ENCODE assay signal across 8 cellular contexts in genomic region chr3:44624696-44625528, GRCh38. TPM values are rescaled to one million over a fixed set of nuclear protein-coding genes. Genes with fewer than 3 reads are reported as not detected.
DNase-seq lines count a peak whose midpoint lies in the region; ATAC-seq and TF ChIP-seq lines count a peak whose summit lies in the region.

ZNF197 (plus strand) TSS chr3:44625036; CDS start chr3:44629155, 4,119 bp downstream.

- intact Hi-C loops in left colon (cut with DNase I, micrococcal nuclease), result no loop called here

- TF ChIP-seq CTCF in AG09319 (IDR thresholded peaks at IDR 0.05; ENCODE audit: low read depth, low read length), result no peak

- DNase-seq in AG09319 (ENCODE audit: extremely low read depth, low read depth) (peak; percentile 68), NCI-H345 treated with DMSO at 0.1 percent for 48 hours (lab: John Stamatoyannopoulos, UW; ENCODE audit: unreplicated experiment) (peak; percentile 50), left colon (peak; percentile 85 to 87)
- peak; percentile 30 for DNase-seq in activated CD4-positive, alpha-beta T cell treated with anti-CD3 and anti-CD28 coated beads for 1 hour
- peak; percentile 68 for DNase-seq in stimulated activated CD4-positive, alpha-beta T cell treated with anti-CD3 and anti-CD28 coated beads, Interleukin-1b, Interleukin-23, amount 100 ng/mL, for 48 hours

- peak within 1 kb of the TSS; percentile 73 for H3K27ac ChIP-seq in cingulate gyrus (ENCODE audit: low read depth, low read length)

- ATAC-seq in GM18873 (IDR thresholded peaks at IDR 0.05; ENCODE audit: low FRiP score, unreplicated experiment), result peak; percentile 68
- ATAC-seq in HG03135 (IDR thresholded peaks at IDR 0.05; ENCODE audit: unreplicated experiment), result peak; percentile 90
- ATAC-seq in left colon, result peak; percentile 99

RNA-seq across cellular contexts. Expression of gene ZNF197, which starts in this region (rescaled TPM):
- total RNA-seq in left colon, result 10 to 100 TPM; 10.1 to 12.5 TPM

Comparison
In these comparisons a context has a peak if more than half of its experiments do, and no peak if none do; other contexts are left out.
1. Peak in every context shown above with its lines: DNase-seq, ATAC-seq and H3K27ac ChIP-seq.
2. DNase-seq: peak in every context shown above with its lines; median percentile 86 in left colon; 68 in AG09319; 68 in stimulated activated CD4-positive, alpha-beta T cell treated with anti-CD3 and anti-CD28 coated beads, Interleukin-1b, Interleukin-23, amount 100 ng/mL, for 48 hours; 50 in NCI-H345 treated with DMSO at 0.1 percent for 48 hours; 30 in activated CD4-positive, alpha-beta T cell treated with anti-CD3 and anti-CD28 coated beads for 1 hour.